In genomic region chr9:94812343-94812742, GRCh38 we compare ENCODE assay signal across 14 cellular contexts.
DNase-seq lines count a peak whose midpoint lies in the region; ATAC-seq and TF ChIP-seq lines count a peak whose summit lies in the region.
"Had no signal": no experiment of that assay in that cellular context is flagged by ENCODE, and none has a peak within 500 bp of the region (broad histone marks: within the 10 kb centered on the region; RNA-seq: fewer than 3 reads in every experiment).

No MANE protein-coding gene starts in this region.

- ATAC-seq in omental fat pad (ENCODE audit: low FRiP score) (peak; percentile 81), HG03139 (IDR thresholded peaks at IDR 0.05; ENCODE audit: unreplicated experiment) (no peak)

- H3K27ac Mint-ChIP-seq in Caco-2 (ENCODE audit: unreplicated experiment) = no peak overlapping the region
- H3K27ac Mint-ChIP-seq: endodermal cell had no signal

- CTCF ChIA-PET in Caco-2 (lab: Charles Lee) = no interaction called here

- H3K9me3 ChIP-seq in Caco-2 = no peaks in the 10 kb centered on the region

- H3K4me1 Mint-ChIP-seq in Caco-2 (ENCODE audit: low read depth, unreplicated experiment) = peaks cover 9% of the 10 kb centered on the region

- H3K36me3 ChIP-seq in Caco-2 (ENCODE audit: control insufficient read depth, insufficient read depth, low read length) = peaks cover 1% of the 10 kb centered on the region

- no peaks in the 10 kb centered on the region for H3K27me3 ChIP-seq in Caco-2 (replicated peaks; ENCODE audit: control insufficient read depth, insufficient read depth, low read length)

- BruUV-seq in Caco-2 (replicated peaks; lab: Mats Ljungman, UMichigan) = no TSS peak

- no peaks in the 10 kb centered on the region for H3K9me3 Mint-ChIP-seq in Caco-2 (ENCODE audit: unreplicated experiment)
- H3K9me3 Mint-ChIP-seq: endodermal cell, H9 had no signal

- H3K4me3 ChIP-seq in epithelial cell of proximal tubule (ENCODE audit: low read depth, low read length) = no peak overlapping the region
- H3K4me3 ChIP-seq in Caco-2 (ENCODE audit: low read depth, low read length) = no peak overlapping the region

- no peak overlapping the region for H3K4me3 Mint-ChIP-seq in Caco-2 (ENCODE audit: unreplicated experiment)
- H3K4me3 Mint-ChIP-seq: endodermal cell, H9 had no signal

- TF ChIP-seq CTCF in epithelial cell of proximal tubule (conservative IDR thresholded peaks at IDR 0.05; ENCODE audit: low read depth, low read length) (no peak), omental fat pad (IDR thresholded peaks at IDR 0.05) (no peak), Caco-2 (IDR thresholded peaks at IDR 0.05; ENCODE audit: insufficient read depth in 1 of 2, low read depth in 1 of 2, low read length in 1 of 2, severe bottlenecking in 1 of 2, unreplicated experiment in 1 of 2) (no peak)

- H3K36me3 Mint-ChIP-seq in Caco-2 (ENCODE audit: insufficient read depth, unreplicated experiment) = no peaks in the 10 kb centered on the region

- DNase-seq in GM03348 (ENCODE audit: low spot score) = peak; percentile 78
- peak; percentile 74 for DNase-seq in RPMI7951 (ENCODE audit: low read depth)
- peak; percentile 97 for DNase-seq in epithelial cell of proximal tubule (ENCODE audit: low read depth)
- DNase-seq in omental fat pad (ENCODE audit: low spot score) = no peak
- no peak for DNase-seq in Caco-2
- no peak for DNase-seq in DMS79 treated with DMSO at 0.1 percent for 48 hours (lab: John Stamatoyannopoulos, UW)
- no peak for DNase-seq in NCI-H1048 (lab: John Stamatoyannopoulos, UW)
- DNase-seq: activated effector memory CD4-positive, alpha-beta T cell treated with anti-CD3 and anti-CD28 coated beads, Interleukin-2, amount 50 U/mL, for 16 hours; DMS 273 treated with DMSO at 0.1 percent for 48 hours; endodermal cell; H9; NCI-H1092 treated with DMSO at 0.1 percent for 48 hours; retina had no signal

- H3K4me1 ChIP-seq in Caco-2 = peaks cover 22% of the 10 kb centered on the region

- intact Hi-C loops in Caco-2 (cut with micrococcal nuclease; ENCODE audit: unreplicated experiment) = no loop called here

- no peaks in the 10 kb centered on the region for H3K27me3 Mint-ChIP-seq in Caco-2 (ENCODE audit: insufficient read depth, unreplicated experiment)

- POLR2A ChIA-PET in Caco-2 (lab: Charles Lee) = no interaction called here

Comparison
In these comparisons a context has a peak if more than half of its experiments do, and no peak if none do; other contexts are left out.
1. DNase-seq: peak in GM03348 (single experiment), RPMI7951 (single experiment) and epithelial cell of proximal tubule (single experiment); none in omental fat pad (single experiment), Caco-2 (0 of 2), DMS79 treated with DMSO at 0.1 percent for 48 hours (single experiment) and NCI-H1048 (single experiment).